9 cellular contexts compared by ENCODE assay signal in genomic region chr2:179410552-179411356, GRCh38.
DNase-seq lines count a peak whose midpoint lies in the region; ATAC-seq and TF ChIP-seq lines count a peak whose summit lies in the region.
"Had no signal": no experiment of that assay in that cellular context is flagged by ENCODE, and none has a peak within 500 bp of the region (broad histone marks: within the 10 kb centered on the region; RNA-seq: fewer than 3 reads in every experiment).

No MANE protein-coding gene starts in this region.

- DNase-seq in CD1c-positive myeloid dendritic cell (ENCODE audit: extremely low spot score) (peak; percentile 65), NCI-H446 (lab: John Stamatoyannopoulos, UW) (peak; percentile 20 to 70), right atrium auricular region (ENCODE audit: low spot score) (peak; percentile 69), sciatic nerve (ENCODE audit: low spot score) (no peak)
- DNase-seq in activated naive CD8-positive, alpha-beta T cell treated with anti-CD3 and anti-CD28 coated beads, Interleukin-2, amount 50 U/mL, for 24 hours: peak; percentile 13
- DNase-seq in effector CD8-positive, alpha-beta T cell (lab: John Stamatoyannopoulos, UW): no peak

- H3K27me3 ChIP-seq in right atrium auricular region: no peaks in the 10 kb centered on the region

- ATAC-seq in GM18873 (IDR thresholded peaks at IDR 0.05; ENCODE audit: low FRiP score, unreplicated experiment) (peak; percentile 62), HG03342 (IDR thresholded peaks at IDR 0.05; ENCODE audit: unreplicated experiment) (peak; percentile 88), sciatic nerve (peak; percentile 64)
- ATAC-seq in activated naive CD8-positive, alpha-beta T cell treated with anti-CD3 and anti-CD28 coated beads, Interleukin-2, amount 50 U/mL, for 24 hours: peak; percentile 10

- H3K4me1 ChIP-seq in right atrium auricular region: no peaks in the 10 kb centered on the region

- no peak overlapping the region for H3K27ac ChIP-seq in right atrium auricular region

- H3K27me3 Mint-ChIP-seq in activated naive CD8-positive, alpha-beta T cell treated with anti-CD3 and anti-CD28 coated beads, Interleukin-2, amount 50 U/mL, for 24 hours: peaks cover 32% of the 10 kb centered on the region

- no peak overlapping the region for H3K27ac Mint-ChIP-seq in activated naive CD8-positive, alpha-beta T cell treated with anti-CD3 and anti-CD28 coated beads, Interleukin-2, amount 50 U/mL, for 24 hours
- H3K27ac Mint-ChIP-seq: T-helper 1 cell treated with Interleukin-12 subunit alpha and Interleukin-12 subunit beta and Interleukin-4 antibody, amounts not matched to agents 30 μg/mL and 1 μg/mL, for 36 hours had no signal

- intact Hi-C loops in sciatic nerve (cut with DNase I): no loop called here

- H3K4me1 Mint-ChIP-seq in activated naive CD8-positive, alpha-beta T cell treated with anti-CD3 and anti-CD28 coated beads, Interleukin-2, amount 50 U/mL, for 24 hours: peaks cover 2% of the 10 kb centered on the region

- H3K4me3 ChIP-seq in right atrium auricular region: no peak overlapping the region

- no peak overlapping the region for H3K4me3 Mint-ChIP-seq in activated naive CD8-positive, alpha-beta T cell treated with anti-CD3 and anti-CD28 coated beads, Interleukin-2, amount 50 U/mL, for 24 hours
- H3K4me3 Mint-ChIP-seq: T-helper 1 cell treated with Interleukin-12 subunit alpha and Interleukin-12 subunit beta and Interleukin-4 antibody, amounts not matched to agents 30 μg/mL and 1 μg/mL, for 36 hours had no signal

- H3K36me3 ChIP-seq in right atrium auricular region: no peaks in the 10 kb centered on the region

- H3K9me3 ChIP-seq in right atrium auricular region: no peaks in the 10 kb centered on the region

- peak; percentile 79 to 84 for TF ChIP-seq CTCF in right atrium auricular region (IDR thresholded peaks at IDR 0.05)

- H3K9me3 Mint-ChIP-seq in activated naive CD8-positive, alpha-beta T cell treated with anti-CD3 and anti-CD28 coated beads, Interleukin-2, amount 50 U/mL, for 24 hours: no peaks in the 10 kb centered on the region
- H3K9me3 Mint-ChIP-seq: T-helper 1 cell treated with Interleukin-12 subunit alpha and Interleukin-12 subunit beta and Interleukin-4 antibody, amounts not matched to agents 30 μg/mL and 1 μg/mL, for 36 hours had no signal

- H3K36me3 Mint-ChIP-seq in activated naive CD8-positive, alpha-beta T cell treated with anti-CD3 and anti-CD28 coated beads, Interleukin-2, amount 50 U/mL, for 24 hours (ENCODE audit: low read depth): no peaks in the 10 kb centered on the region

Comparison
In these comparisons a context has a peak if more than half of its experiments do, and no peak if none do; other contexts are left out.
1. DNase-seq: peak in CD1c-positive myeloid dendritic cell (single experiment), NCI-H446 (2 of 2), activated naive CD8-positive, alpha-beta T cell treated with anti-CD3 and anti-CD28 coated beads, Interleukin-2, amount 50 U/mL, for 24 hours (single experiment) and right atrium auricular region (single experiment); none in sciatic nerve (single experiment) and effector CD8-positive, alpha-beta T cell (single experiment).
2. ATAC-seq: peak in every context shown above with its lines; median percentile 88 in HG03342; 64 in sciatic nerve; 62 in GM18873; 10 in activated naive CD8-positive, alpha-beta T cell treated with anti-CD3 and anti-CD28 coated beads, Interleukin-2, amount 50 U/mL, for 24 hours.